8 cellular contexts compared by ENCODE assay signal in genomic region chr11:71452354-71453020, GRCh38. TPM values are rescaled to one million over a fixed set of nuclear protein-coding genes. Genes with fewer than 3 reads are reported as not detected.
DNase-seq lines count a peak whose midpoint lies in the region; ATAC-seq, FAIRE-seq and TF ChIP-seq lines count a peak whose summit lies in the region.

No MANE protein-coding gene starts in this region.

- no peak for TF ChIP-seq CTCF in K562 (IDR thresholded peaks at IDR 0.05 in 2 of 3, conservative IDR thresholded peaks at IDR 0.05 in 1 of 3; ENCODE audit: insufficient read depth in 2 of 3, low read depth in 1 of 3, low read length in 3 of 3)

- intact Hi-C loops in K562 (cut with micrococcal nuclease) = no loop called here

- ATAC-seq in K562 (no peak; the same call in 2 of the 3 replicates), HG02885 (IDR thresholded peaks at IDR 0.05; ENCODE audit: poor library complexity, unreplicated experiment) (no peak), HG02642 (IDR thresholded peaks at IDR 0.05; ENCODE audit: poor library complexity, unreplicated experiment) (no peak)

- no peak for FAIRE-seq in K562 (lab: Jason Lieb, UNC)

- H3K4me2 ChIP-seq in K562 (ENCODE audit: insufficient read depth, low read length) (peak overlapping the region; percentile 80), skeletal muscle satellite cell (ENCODE audit: low read length) (peak overlapping the region; percentile 100)

- no peak for TF ChIP-seq POLR2A in K562 (conservative IDR thresholded peaks at IDR 0.05)

- H3K4me1 ChIP-seq in K562 (replicated peaks in 1 of 2; ENCODE audit: control insufficient read depth in 2 of 2, insufficient read depth in 2 of 2, low read length in 2 of 2) (peaks cover 7 to 41% of the 10 kb centered on the region in 2 experiments; a peak in 4 of 5 replicates), iPS-18a (ENCODE audit: control insufficient read depth, low read depth, low read length) (peaks cover 17% of the 10 kb centered on the region), skeletal muscle satellite cell (ENCODE audit: control insufficient read depth, insufficient read depth, low read length) (peaks cover 25% of the 10 kb centered on the region)

- no peaks in the 10 kb centered on the region for H4K20me1 ChIP-seq in K562 (replicated peaks; ENCODE audit: control insufficient read depth, insufficient read depth, low read length)

- peaks cover 3% of the 10 kb centered on the region for H3K9me1 ChIP-seq in K562 (ENCODE audit: control insufficient read depth, insufficient read depth, low read length)

- in situ Hi-C loops in K562 (cut with MboI) = no loop called here

- H3K9me3 ChIP-seq in K562 (replicated peaks; ENCODE audit: control insufficient read depth, insufficient read depth, low read depth, low read length) (no peaks in the 10 kb centered on the region), iPS-18a (ENCODE audit: control insufficient read depth, low read depth, low read length) (no peaks in the 10 kb centered on the region), skeletal muscle satellite cell (replicated peaks; ENCODE audit: low read length) (no peaks in the 10 kb centered on the region)

- H2AFZ ChIP-seq in K562 (ENCODE audit: low read depth, low read length) = peak overlapping the region; percentile 68

- peak overlapping the region; percentile 42 to 75 for H3K9ac ChIP-seq in K562 (ENCODE audit: insufficient read depth in 1 of 2, low read depth in 2 of 2, low read length in 2 of 2)
- peak overlapping the region; percentile 31 for H3K9ac ChIP-seq in iPS-18a (ENCODE audit: low read length)
- H3K9ac ChIP-seq in skeletal muscle satellite cell (ENCODE audit: low read depth, low read length) = peak overlapping the region; percentile 79

- no peak for TF ChIP-seq RAD21 in K562 (CRISPR knock-in tag; conservative IDR thresholded peaks at IDR 0.05 in 1 of 2, IDR thresholded peaks at IDR 0.05 in 1 of 2)

- TF ChIP-seq EP300 in K562 (IDR thresholded peaks at IDR 0.05; ENCODE audit: low read length) = no peak

- H3K27ac ChIP-seq in K562 (ENCODE audit: extremely low read depth, low read depth, low read length) = peak overlapping the region; percentile 19; the same call in 1 of the 3 replicates
- no peak overlapping the region for H3K27ac ChIP-seq in iPS-18a (ENCODE audit: low read length)

- H3K79me2 ChIP-seq in K562 (ENCODE audit: control insufficient read depth, insufficient read depth, low read length) = peaks cover 61% of the 10 kb centered on the region

- no TSS peak for BruUV-seq in K562 (replicated peaks; lab: Mats Ljungman, UMichigan)

- POLR2A ChIA-PET in K562 (lab: Yijun Ruan, JAX) = interaction anchor here (1.6 kb wide), 1 partner anchor 10 kb away, joined by 5 read pairs; no protein-coding TSS in a partner anchor

- no peaks in the 10 kb centered on the region for H3K27me3 ChIP-seq in K562 (ENCODE audit: control insufficient read depth in 2 of 2, insufficient read depth in 2 of 2, low read length in 2 of 2)
- no peaks in the 10 kb centered on the region for H3K27me3 ChIP-seq in iPS-18a (ENCODE audit: control insufficient read depth, insufficient read depth, low read length)
- no peaks in the 10 kb centered on the region for H3K27me3 ChIP-seq in skeletal muscle satellite cell (ENCODE audit: control insufficient read depth, insufficient read depth, low read length)

- DNase-seq in DMS153 treated with DMSO at 0.1 percent for 48 hours (lab: John Stamatoyannopoulos, UW; ENCODE audit: unreplicated experiment) (peak; percentile 44), KG1 (lab: John Stamatoyannopoulos, UW) (peak; percentile 74), T-helper 1 cell (peak in 4 of 5 donors; percentile 35 to 84 (median 49)), K562 (ENCODE audit: extremely low read depth in 1 of 4, low spot score in 3 of 4) (no peak)

- H3K4me3 ChIP-seq in K562 = peak overlapping the region; percentile 92
- H3K4me3 ChIP-seq in iPS-18a (ENCODE audit: low read length) = peak overlapping the region; percentile 69
- peak overlapping the region; percentile 82 for H3K4me3 ChIP-seq in skeletal muscle satellite cell (ENCODE audit: low read length)

- H3K36me3 ChIP-seq in K562 (ENCODE audit: control insufficient read depth, insufficient read depth, low read length) (peaks cover 35% of the 10 kb centered on the region), iPS-18a (ENCODE audit: control insufficient read depth, low read depth, low read length) (peaks cover 2% of the 10 kb centered on the region), skeletal muscle satellite cell (ENCODE audit: insufficient read depth, low read length) (peaks cover 24% of the 10 kb centered on the region)

- CTCF ChIA-PET in K562 (lab: Yijun Ruan, JAX; ENCODE audit: low intra/inter-chr PET ratio) = no interaction called here

- 12% methylated on average over 29 of the region's 34 CpGs for WGBS in K562 (ENCODE audit: insufficient coverage, low coverage, missing lambda C conversion rate)

TF ChIP-seq in K562, 482 proteins besides CTCF, POLR2A, EP300 and RAD21 (continues in another document):
- no peak for TF ChIP-seq SETDB1 (IDR thresholded peaks at IDR 0.05; ENCODE audit: low read length)

RNA-seq across cellular contexts. Expression of gene NADSYN1, which starts 0.5 kb away (rescaled TPM):
- 145 and 274 TPM in 2 replicates for total RNA-seq in K562 (2011; cell fraction: chromatin; rRNA removed; ENCODE audit: low replicate concordance)
- 145 TPM in 2 replicates for total RNA-seq in K562 (2011; cell fraction: nucleolus; rRNA removed)
- 145 and 159 TPM in 2 replicates for total RNA-seq in K562 (2011; cell fraction: nucleoplasm; rRNA removed)
- total RNA-seq in K562 (2014; rRNA removed) = 44.5 and 53.6 TPM in 2 replicates
- total RNA-seq in K562 (2014; rRNA removed; fragmentation: Illumina TruSeq; extraction: Trizol) = 26.3 and 27.4 TPM in 2 replicates
- total RNA-seq in K562 (2015; rRNA removed; fragmentation: Illumina TruSeq; extraction: Trizol) = 41.7 and 42.8 TPM in 2 replicates
- 47.9 and 51.6 TPM in 2 replicates for total RNA-seq in K562 (2021)
- 43.2 and 51.7 TPM in 2 replicates for polyA plus RNA-seq in K562 (2011; rRNA removed)
- polyA plus RNA-seq in K562 (2011; cell fraction: cytosol; rRNA removed) = 39.6 and 42.6 TPM in 2 replicates
- polyA plus RNA-seq in K562 (2011; cell fraction: nucleus; rRNA removed) = 255 and 291 TPM in 2 replicates
- 53.2 and 78.7 TPM in 2 replicates for polyA plus RNA-seq in K562 (2012)
- polyA plus RNA-seq in K562 (2014; fragmentation: Illumina TruSeq; extraction: Trizol) = 40.3 and 42.1 TPM in 2 replicates
- polyA plus RNA-seq in K562 (2014; fragmentation: Nextera tagmentation; extraction: Ambion mirVana) = 10 to 100 TPM; 12.7 to 14.6 TPM
- polyA plus RNA-seq in K562 (2014; rRNA removed) = 54.0 and 57.3 TPM in 2 replicates
- 42.5 and 45.5 TPM in 2 replicates for polyA minus RNA-seq in K562 (2011; rRNA and poly(A)+ RNA removed)
- polyA minus RNA-seq in K562 (2011; cell fraction: cytosol; rRNA and poly(A)+ RNA removed) = 18.2 and 28.0 TPM in 2 replicates
- polyA minus RNA-seq in K562 (2011; cell fraction: nucleus; rRNA and poly(A)+ RNA removed) = 113 and 147 TPM in 2 replicates
- total RNA-seq in skeletal muscle satellite cell (2012; rRNA removed) = 73.8 and 86.9 TPM in 2 replicates

RNA-seq across cellular contexts. Expression of gene DHCR7, which starts 4.3 kb away (rescaled TPM):
- total RNA-seq in K562 (2011; cell fraction: chromatin; rRNA removed; ENCODE audit: low replicate concordance) = 183 and 461 TPM in 2 replicates
- 625 and 780 TPM in 2 replicates for total RNA-seq in K562 (2011; cell fraction: nucleolus; rRNA removed)
- 410 and 462 TPM in 2 replicates for total RNA-seq in K562 (2011; cell fraction: nucleoplasm; rRNA removed)
- total RNA-seq in K562 (2014; rRNA removed) (96.8 and 126 TPM in 2 replicates), K562 (2014; rRNA removed; fragmentation: Illumina TruSeq; extraction: Trizol) (34.2 and 38.0 TPM in 2 replicates), K562 (2015; rRNA removed; fragmentation: Illumina TruSeq; extraction: Trizol) (45.5 and 48.0 TPM in 2 replicates), K562 (2021) (176 and 181 TPM in 2 replicates)
- polyA plus RNA-seq in K562 (2011; rRNA removed) (107 and 268 TPM in 2 replicates), K562 (2014; fragmentation: Illumina TruSeq; extraction: Trizol) (136 and 192 TPM in 2 replicates), K562 (2014; fragmentation: Nextera tagmentation; extraction: Ambion mirVana) (10 to 100 TPM in 1 of 2 experiments, 1 to 10 TPM in 1; 8.4 to 14.5 TPM), K562 (2014; rRNA removed) (82.4 and 83.0 TPM in 2 replicates)
- polyA plus RNA-seq in K562 (2011; cell fraction: cytosol; rRNA removed) = 249 and 261 TPM in 2 replicates
- polyA plus RNA-seq in K562 (2011; cell fraction: nucleus; rRNA removed) = 198 and 205 TPM in 2 replicates
- polyA plus RNA-seq in K562 (2012) = 92.0 and 179 TPM in 2 replicates
- 91.4 and 116 TPM in 2 replicates for polyA minus RNA-seq in K562 (2011; rRNA and poly(A)+ RNA removed)
- 249 and 302 TPM in 2 replicates for polyA minus RNA-seq in K562 (2011; cell fraction: cytosol; rRNA and poly(A)+ RNA removed)
- 51.8 and 90.1 TPM in 2 replicates for polyA minus RNA-seq in K562 (2011; cell fraction: nucleus; rRNA and poly(A)+ RNA removed)
- total RNA-seq in skeletal muscle satellite cell (2012; rRNA removed) = 14.0 and 57.3 TPM in 2 replicates

Comparison
In these comparisons a context has a peak if more than half of its experiments do, and no peak if none do; other contexts are left out.
1. DNase-seq: peak in DMS153 treated with DMSO at 0.1 percent for 48 hours (single experiment), KG1 (single experiment) and T-helper 1 cell (4 of 5); none in K562 (0 of 4).
2. Peak in every context shown above with its lines, with median percentiles within 50 percentile points of each other: H3K4me3 ChIP-seq and H3K9ac ChIP-seq.